Comparison of ENCODE assay signal across 8 cellular contexts in genomic region chrX:1452497-1453389, GRCh38. TPM values are rescaled to one million over a fixed set of nuclear protein-coding genes. Genes with fewer than 3 reads are reported as not detected.
DNase-seq lines count a peak whose midpoint lies in the region; ATAC-seq and TF ChIP-seq lines count a peak whose summit lies in the region.

Gene ASMTL (minus strand): TSS chrX:1452909. CDS start chrX:1452840, 69 bp downstream.

- TF ChIP-seq CTCF in WI38 (IDR thresholded peaks at IDR 0.05; ENCODE audit: low read depth, low read length) = no peak

- H3K4me3 ChIP-seq in WI38 (ENCODE audit: low read depth, low read length) = peak within 1 kb of the TSS; percentile 86

- peak within 1 kb of the TSS; percentile 81 for H3K27ac ChIP-seq in cingulate gyrus (ENCODE audit: low read depth, low read length)

- peak; percentile 100 for DNase-seq in activated gamma-delta T cell treated with Interleukin-2 at 50 U/mL for 16 hours
- no peak for DNase-seq in activated gamma-delta T cell (lab: John Stamatoyannopoulos, UW)
- peak; percentile 100 for DNase-seq in left lobe of liver (ENCODE audit: low spot score)
- DNase-seq in stimulated activated CD4-positive, alpha-beta T cell treated with anti-CD3 and anti-CD28 coated beads, Interleukin-4, amount 100 ng/mL, for 1 hour = peak; percentile 100
- no peak for DNase-seq in UCSD-AML1 (lab: John Stamatoyannopoulos, UW; ENCODE audit: unreplicated experiment)

- ATAC-seq in HG03280 (IDR thresholded peaks at IDR 0.05; ENCODE audit: unreplicated experiment) = peak; percentile 74
- ATAC-seq in left lobe of liver = peak; percentile 85

RNA-seq across cellular contexts. Expression of gene ASMTL, which starts in this region (rescaled TPM):
- 31.4 TPM for total RNA-seq in left lobe of liver

Comparison
In these comparisons a context has a peak if more than half of its experiments do, and no peak if none do; other contexts are left out.
1. DNase-seq: peak in activated gamma-delta T cell treated with Interleukin-2 at 50 U/mL for 16 hours (single experiment), left lobe of liver (single experiment) and stimulated activated CD4-positive, alpha-beta T cell treated with anti-CD3 and anti-CD28 coated beads, Interleukin-4, amount 100 ng/mL, for 1 hour (single experiment); none in activated gamma-delta T cell (single experiment) and UCSD-AML1 (single experiment).